In the genomic region with DNA sequence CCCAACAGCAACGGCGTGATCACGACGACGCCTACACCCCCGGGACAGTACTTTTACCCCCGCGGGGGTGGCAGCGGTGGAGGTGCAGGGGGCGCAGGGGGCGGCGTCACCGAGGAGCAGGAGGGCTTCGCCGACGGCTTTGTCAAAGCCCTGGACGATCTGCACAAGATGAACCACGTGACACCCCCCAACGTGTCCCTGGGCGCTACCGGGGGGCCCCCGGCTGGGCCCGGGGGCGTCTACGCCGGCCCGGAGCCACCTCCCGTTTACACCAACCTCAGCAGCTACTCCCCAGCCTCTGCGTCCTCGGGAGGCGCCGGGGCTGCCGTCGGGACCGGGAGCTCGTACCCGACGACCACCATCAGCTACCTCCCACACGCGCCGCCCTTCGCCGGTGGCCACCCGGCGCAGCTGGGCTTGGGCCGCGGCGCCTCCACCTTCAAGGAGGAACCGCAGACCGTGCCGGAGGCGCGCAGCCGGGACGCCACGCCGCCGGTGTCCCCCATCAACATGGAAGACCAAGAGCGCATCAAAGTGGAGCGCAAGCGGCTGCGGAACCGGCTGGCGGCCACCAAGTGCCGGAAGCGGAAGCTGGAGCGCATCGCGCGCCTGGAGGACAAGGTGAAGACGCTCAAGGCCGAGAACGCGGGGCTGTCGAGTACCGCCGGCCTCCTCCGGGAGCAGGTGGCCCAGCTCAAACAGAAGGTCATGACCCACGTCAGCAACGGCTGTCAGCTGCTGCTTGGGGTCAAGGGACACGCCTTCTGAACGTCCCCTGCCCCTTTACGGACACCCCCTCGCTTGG, we compare ENCODE assay signal across 1 cellular context.
TF ChIP-seq lines count a peak whose summit lies in the region.

No MANE protein-coding gene starts in this region.

TF ChIP-seq in HepG2, 621 proteins besides CTCF, POLR2A, EP300 and RAD21 (continued from another document and continues in another):
- 0 out of 2 replicates have a peak, but pooled peaks have one; percentile 29 for TF ChIP-seq FOXO1 (CRISPR knock-in tag; IDR thresholded peaks at IDR 0.05)
- TF ChIP-seq ZNF782 (CRISPR knock-in tag; IDR thresholded peaks at IDR 0.05; ENCODE audit: borderline replicate concordance), result peak; percentile 61; the same call in 1 of the 2 replicates
- TF ChIP-seq, protein P1, sequence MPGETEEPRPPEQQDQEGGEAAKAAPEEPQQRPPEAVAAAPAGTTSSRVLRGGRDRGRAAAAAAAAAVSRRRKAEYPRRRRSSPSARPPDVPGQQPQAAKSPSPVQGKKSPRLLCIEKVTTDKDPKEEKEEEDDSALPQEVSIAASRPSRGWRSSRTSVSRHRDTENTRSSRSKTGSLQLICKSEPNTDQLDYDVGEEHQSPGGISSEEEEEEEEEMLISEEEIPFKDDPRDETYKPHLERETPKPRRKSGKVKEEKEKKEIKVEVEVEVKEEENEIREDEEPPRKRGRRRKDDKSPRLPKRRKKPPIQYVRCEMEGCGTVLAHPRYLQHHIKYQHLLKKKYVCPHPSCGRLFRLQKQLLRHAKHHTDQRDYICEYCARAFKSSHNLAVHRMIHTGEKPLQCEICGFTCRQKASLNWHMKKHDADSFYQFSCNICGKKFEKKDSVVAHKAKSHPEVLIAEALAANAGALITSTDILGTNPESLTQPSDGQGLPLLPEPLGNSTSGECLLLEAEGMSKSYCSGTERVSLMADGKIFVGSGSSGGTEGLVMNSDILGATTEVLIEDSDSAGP (CRISPR knock-in tag; IDR thresholded peaks at IDR 0.05; ENCODE audit: borderline replicate concordance), result peak; percentile 79
- no peak for TF ChIP-seq PTBP1 (IDR thresholded peaks at IDR 0.05; ENCODE audit: low read depth, low read length, poor library complexity, severe bottlenecking)
- no peak; the same call in 1 of the 2 replicates for TF ChIP-seq ZKSCAN8 (CRISPR knock-in tag; IDR thresholded peaks at IDR 0.05; ENCODE audit: borderline replicate concordance)
- no peak for TF ChIP-seq ARNT (IDR thresholded peaks at IDR 0.05)
- TF ChIP-seq IRF9 (CRISPR knock-in tag; IDR thresholded peaks at IDR 0.05; ENCODE audit: borderline replicate concordance), result peak; percentile 87; the same call in 1 of the 2 replicates
- TF ChIP-seq ZNF12 (CRISPR knock-in tag; IDR thresholded peaks at IDR 0.05), result no peak
- no peak for TF ChIP-seq ZZZ3 (CRISPR knock-in tag; IDR thresholded peaks at IDR 0.05; ENCODE audit: borderline replicate concordance)
- peak; percentile 46; the same call in 1 of the 2 replicates for TF ChIP-seq ZNF83 (CRISPR knock-in tag; IDR thresholded peaks at IDR 0.05; ENCODE audit: borderline replicate concordance)
- TF ChIP-seq TP53 (CRISPR knock-in tag; conservative IDR thresholded peaks at IDR 0.05), result 0 out of 2 replicates have a peak, but pooled peaks have one; percentile 37
- TF ChIP-seq HMG20A (CRISPR knock-in tag; IDR thresholded peaks at IDR 0.05; ENCODE audit: borderline replicate concordance), result peak; percentile 18; the same call in 1 of the 2 replicates
- TF ChIP-seq EHMT2 (IDR thresholded peaks at IDR 0.05; ENCODE audit: borderline replicate concordance, low read depth, low read length), result no peak
- peak; percentile 77 for TF ChIP-seq ZNF746 (CRISPR knock-in tag; IDR thresholded peaks at IDR 0.05)
- peak; percentile 53; the same call in 1 of the 2 replicates for TF ChIP-seq ZNF503 (CRISPR knock-in tag; IDR thresholded peaks at IDR 0.05)
- TF ChIP-seq ESRRA (CRISPR knock-in tag; IDR thresholded peaks at IDR 0.05; ENCODE audit: low read depth), result peak; percentile 20; the same call in 1 of the 2 replicates
- no peak; the same call in 1 of the 2 replicates for TF ChIP-seq ZBTB43 (CRISPR knock-in tag; conservative IDR thresholded peaks at IDR 0.05)
- TF ChIP-seq THAP11 (CRISPR knock-in tag; IDR thresholded peaks at IDR 0.05), result peak; percentile 71
- no peak for TF ChIP-seq ZNF143 (CRISPR knock-in tag; IDR thresholded peaks at IDR 0.05)
- peak; percentile 57 for TF ChIP-seq EEA1 (CRISPR knock-in tag; IDR thresholded peaks at IDR 0.05; ENCODE audit: borderline replicate concordance)
- no peak for TF ChIP-seq SOX13 (IDR thresholded peaks at IDR 0.05)
- peak in 1 of 2 experiments; percentile 8; a peak in 1 of 4 replicates for TF ChIP-seq SOX13 (CRISPR knock-in tag; conservative IDR thresholded peaks at IDR 0.05 in 1 of 2, IDR thresholded peaks at IDR 0.05 in 1 of 2)
- TF ChIP-seq ZNF672 (CRISPR knock-in tag; IDR thresholded peaks at IDR 0.05), result no peak
- no peak for TF ChIP-seq MAFG (CRISPR knock-in tag; IDR thresholded peaks at IDR 0.05)
- TF ChIP-seq, protein P2, sequence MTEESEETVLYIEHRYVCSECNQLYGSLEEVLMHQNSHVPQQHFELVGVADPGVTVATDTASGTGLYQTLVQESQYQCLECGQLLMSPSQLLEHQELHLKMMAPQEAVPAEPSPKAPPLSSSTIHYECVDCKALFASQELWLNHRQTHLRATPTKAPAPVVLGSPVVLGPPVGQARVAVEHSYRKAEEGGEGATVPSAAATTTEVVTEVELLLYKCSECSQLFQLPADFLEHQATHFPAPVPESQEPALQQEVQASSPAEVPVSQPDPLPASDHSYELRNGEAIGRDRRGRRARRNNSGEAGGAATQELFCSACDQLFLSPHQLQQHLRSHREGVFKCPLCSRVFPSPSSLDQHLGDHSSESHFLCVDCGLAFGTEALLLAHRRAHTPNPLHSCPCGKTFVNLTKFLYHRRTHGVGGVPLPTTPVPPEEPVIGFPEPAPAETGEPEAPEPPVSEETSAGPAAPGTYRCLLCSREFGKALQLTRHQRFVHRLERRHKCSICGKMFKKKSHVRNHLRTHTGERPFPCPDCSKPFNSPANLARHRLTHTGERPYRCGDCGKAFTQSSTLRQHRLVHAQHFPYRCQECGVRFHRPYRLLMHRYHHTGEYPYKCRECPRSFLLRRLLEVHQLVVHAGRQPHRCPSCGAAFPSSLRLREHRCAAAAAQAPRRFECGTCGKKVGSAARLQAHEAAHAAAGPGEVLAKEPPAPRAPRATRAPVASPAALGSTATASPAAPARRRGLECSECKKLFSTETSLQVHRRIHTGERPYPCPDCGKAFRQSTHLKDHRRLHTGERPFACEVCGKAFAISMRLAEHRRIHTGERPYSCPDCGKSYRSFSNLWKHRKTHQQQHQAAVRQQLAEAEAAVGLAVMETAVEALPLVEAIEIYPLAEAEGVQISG (CRISPR knock-in tag; IDR thresholded peaks at IDR 0.05), result peak; percentile 81
- TF ChIP-seq ZNF263 (CRISPR knock-in tag; IDR thresholded peaks at IDR 0.05), result 0 out of 2 replicates have a peak, but pooled peaks have one; percentile 55
- no peak for TF ChIP-seq CCAR2 (optimal IDR thresholded peaks at IDR 0.05; ENCODE audit: low read depth, low read length)
- no peak for TF ChIP-seq ZNF550 (CRISPR knock-in tag; IDR thresholded peaks at IDR 0.05; ENCODE audit: borderline replicate concordance)
- no peak for TF ChIP-seq NCOA2 (CRISPR knock-in tag; IDR thresholded peaks at IDR 0.05)
- no peak for TF ChIP-seq NCOA1 (CRISPR knock-in tag; IDR thresholded peaks at IDR 0.05)
- TF ChIP-seq ZNF572 (CRISPR knock-in tag; IDR thresholded peaks at IDR 0.05), result no peak
- TF ChIP-seq ZNF451 (CRISPR knock-in tag; IDR thresholded peaks at IDR 0.05), result no peak
- no peak for TF ChIP-seq MEIS1 (CRISPR knock-in tag; IDR thresholded peaks at IDR 0.05; ENCODE audit: borderline replicate concordance)
- TF ChIP-seq BHLHE40 (IDR thresholded peaks at IDR 0.05; ENCODE audit: low read length), result no peak
- no peak for TF ChIP-seq KAT7 (CRISPR knock-in tag; IDR thresholded peaks at IDR 0.05; ENCODE audit: borderline replicate concordance)
- TF ChIP-seq SP2 (CRISPR knock-in tag; IDR thresholded peaks at IDR 0.05), result no peak
- 0 out of 2 replicates have a peak, but pooled peaks have one; percentile 26 for TF ChIP-seq CC2D1A (CRISPR knock-in tag; IDR thresholded peaks at IDR 0.05)
- TF ChIP-seq DNMT3B (CRISPR knock-in tag; conservative IDR thresholded peaks at IDR 0.05), result no peak
- TF ChIP-seq, protein P3, sequence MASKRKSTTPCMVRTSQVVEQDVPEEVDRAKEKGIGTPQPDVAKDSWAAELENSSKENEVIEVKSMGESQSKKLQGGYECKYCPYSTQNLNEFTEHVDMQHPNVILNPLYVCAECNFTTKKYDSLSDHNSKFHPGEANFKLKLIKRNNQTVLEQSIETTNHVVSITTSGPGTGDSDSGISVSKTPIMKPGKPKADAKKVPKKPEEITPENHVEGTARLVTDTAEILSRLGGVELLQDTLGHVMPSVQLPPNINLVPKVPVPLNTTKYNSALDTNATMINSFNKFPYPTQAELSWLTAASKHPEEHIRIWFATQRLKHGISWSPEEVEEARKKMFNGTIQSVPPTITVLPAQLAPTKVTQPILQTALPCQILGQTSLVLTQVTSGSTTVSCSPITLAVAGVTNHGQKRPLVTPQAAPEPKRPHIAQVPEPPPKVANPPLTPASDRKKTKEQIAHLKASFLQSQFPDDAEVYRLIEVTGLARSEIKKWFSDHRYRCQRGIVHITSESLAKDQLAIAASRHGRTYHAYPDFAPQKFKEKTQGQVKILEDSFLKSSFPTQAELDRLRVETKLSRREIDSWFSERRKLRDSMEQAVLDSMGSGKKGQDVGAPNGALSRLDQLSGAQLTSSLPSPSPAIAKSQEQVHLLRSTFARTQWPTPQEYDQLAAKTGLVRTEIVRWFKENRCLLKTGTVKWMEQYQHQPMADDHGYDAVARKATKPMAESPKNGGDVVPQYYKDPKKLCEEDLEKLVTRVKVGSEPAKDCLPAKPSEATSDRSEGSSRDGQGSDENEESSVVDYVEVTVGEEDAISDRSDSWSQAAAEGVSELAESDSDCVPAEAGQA (IDR thresholded peaks at IDR 0.05; ENCODE audit: low read depth), result no peak
- TF ChIP-seq, protein P3 (CRISPR knock-in tag; IDR thresholded peaks at IDR 0.05; ENCODE audit: borderline replicate concordance), result no peak; the same call in 1 of the 2 replicates
- TF ChIP-seq GATAD2A (CRISPR knock-in tag; IDR thresholded peaks at IDR 0.05), result no peak; the same call in 1 of the 2 replicates
- peak; percentile 42; the same call in 1 of the 2 replicates for TF ChIP-seq HNF4A (CRISPR knock-in tag; IDR thresholded peaks at IDR 0.05)
- TF ChIP-seq ZNF234 (CRISPR knock-in tag; conservative IDR thresholded peaks at IDR 0.05), result no peak
- 0 out of 2 replicates have a peak, but pooled peaks have one; percentile 47 for TF ChIP-seq RELA (CRISPR knock-in tag; IDR thresholded peaks at IDR 0.05)
- TF ChIP-seq PRDM4 (CRISPR knock-in tag; IDR thresholded peaks at IDR 0.05; ENCODE audit: borderline replicate concordance), result no peak
